Comparison of ENCODE assay signal across 10 cellular contexts in genomic region chr18:72700961-72701710, GRCh38.
DNase-seq lines count a peak whose midpoint lies in the region; ATAC-seq and TF ChIP-seq lines count a peak whose summit lies in the region.
"Had no signal": no experiment of that assay in that cellular context is flagged by ENCODE, and none has a peak within 500 bp of the region (broad histone marks: within the 10 kb centered on the region; RNA-seq: fewer than 3 reads in every experiment).

No MANE protein-coding gene starts in this region.

- peak; percentile 42 for TF ChIP-seq CTCF in BE2C (IDR thresholded peaks at IDR 0.05; ENCODE audit: low read depth, low read length)

- H3K27me3 Mint-ChIP-seq in activated naive CD4-positive, alpha-beta T cell treated with anti-CD3 and anti-CD28 coated beads, Interleukin-2, amount 10 ng/mL, durations not matched to agents 7 days and 5 days = no peaks in the 10 kb centered on the region
- H3K27me3 Mint-ChIP-seq: memory B cell had no signal

- no peaks in the 10 kb centered on the region for H3K4me1 ChIP-seq in BE2C

- in situ Hi-C loops in SK-MEL-5 (cut with HindIII; ENCODE audit: low pct_unique_long_range_greater_than_20kb, low sequenced_read_pairs) = no loop called here

- no peak for ATAC-seq in HG02678 (IDR thresholded peaks at IDR 0.05; ENCODE audit: unreplicated experiment)
- ATAC-seq: activated T-cell treated with anti-CD3 and anti-CD28 coated beads, Interleukin-2, amount 50 U/mL, for 4 hours had no signal

- H3K27me3 ChIP-seq in BE2C = no peaks in the 10 kb centered on the region

- CTCF ChIA-PET in activated naive CD4-positive, alpha-beta T cell treated with anti-CD3 and anti-CD28 coated beads, Interleukin-2, amount 10 ng/mL, durations not matched to agents 7 days and 5 days (lab: Charles Lee) = no interaction called here

- H3K36me3 ChIP-seq in BE2C = no peaks in the 10 kb centered on the region

- H3K4me1 Mint-ChIP-seq in activated naive CD4-positive, alpha-beta T cell treated with anti-CD3 and anti-CD28 coated beads, Interleukin-2, amount 10 ng/mL, durations not matched to agents 7 days and 5 days = no peaks in the 10 kb centered on the region
- H3K4me1 Mint-ChIP-seq: memory B cell had no signal

- no peak overlapping the region for H3K4me3 ChIP-seq in BE2C (ENCODE audit: low read depth, low read length)

- no peaks in the 10 kb centered on the region for H3K9me3 Mint-ChIP-seq in activated naive CD4-positive, alpha-beta T cell treated with anti-CD3 and anti-CD28 coated beads, Interleukin-2, amount 10 ng/mL, durations not matched to agents 7 days and 5 days
- H3K9me3 Mint-ChIP-seq: activated T-cell treated with anti-CD3 and anti-CD28 coated beads, Interleukin-2, amount 50 U/mL, for 4 hours; memory B cell had no signal

- H3K4me3 Mint-ChIP-seq in activated naive CD4-positive, alpha-beta T cell treated with anti-CD3 and anti-CD28 coated beads, Interleukin-2, amount 10 ng/mL, durations not matched to agents 7 days and 5 days = no peak overlapping the region
- H3K4me3 Mint-ChIP-seq: activated T-cell treated with anti-CD3 and anti-CD28 coated beads, Interleukin-2, amount 50 U/mL, for 4 hours; memory B cell had no signal

- H3K36me3 Mint-ChIP-seq in activated naive CD4-positive, alpha-beta T cell treated with anti-CD3 and anti-CD28 coated beads, Interleukin-2, amount 10 ng/mL, durations not matched to agents 7 days and 5 days = no peaks in the 10 kb centered on the region
- H3K36me3 Mint-ChIP-seq: memory B cell had no signal

- no peak overlapping the region for H3K27ac Mint-ChIP-seq in activated naive CD4-positive, alpha-beta T cell treated with anti-CD3 and anti-CD28 coated beads, Interleukin-2, amount 10 ng/mL, durations not matched to agents 7 days and 5 days
- H3K27ac Mint-ChIP-seq: memory B cell had no signal

- no peak for DNase-seq in BE2C
- DNase-seq in HT-29 (ENCODE audit: low spot score) = peak; percentile 32
- DNase-seq in SK-MEL-5 (ENCODE audit: low read depth, low spot score) = peak; percentile 34
- DNase-seq in inferior parietal cortex (ENCODE audit: extremely low spot score) = peak; percentile 61
- no peak for DNase-seq in GOT3 (lab: John Stamatoyannopoulos, UW)
- no peak for DNase-seq in HuH-7.5 (ENCODE audit: low spot score)
- no peak for DNase-seq in activated naive CD4-positive, alpha-beta T cell treated with anti-CD3 and anti-CD28 coated beads, Interleukin-2, amount 10 ng/mL, durations not matched to agents 7 days and 5 days
- DNase-seq: activated T-cell treated with anti-CD3 and anti-CD28 coated beads, Interleukin-2, amount 50 U/mL, for 4 hours had no signal

- H3K9me3 ChIP-seq in BE2C = no peaks in the 10 kb centered on the region

Comparison
In these comparisons a context has a peak if more than half of its experiments do, and no peak if none do; other contexts are left out.
1. DNase-seq: peak in HT-29 (single experiment), SK-MEL-5 (single experiment) and inferior parietal cortex (single experiment); none in BE2C (single experiment), GOT3 (single experiment), HuH-7.5 (single experiment) and activated naive CD4-positive, alpha-beta T cell treated with anti-CD3 and anti-CD28 coated beads, Interleukin-2, amount 10 ng/mL, durations not matched to agents 7 days and 5 days (single experiment).